In the genomic region with DNA sequence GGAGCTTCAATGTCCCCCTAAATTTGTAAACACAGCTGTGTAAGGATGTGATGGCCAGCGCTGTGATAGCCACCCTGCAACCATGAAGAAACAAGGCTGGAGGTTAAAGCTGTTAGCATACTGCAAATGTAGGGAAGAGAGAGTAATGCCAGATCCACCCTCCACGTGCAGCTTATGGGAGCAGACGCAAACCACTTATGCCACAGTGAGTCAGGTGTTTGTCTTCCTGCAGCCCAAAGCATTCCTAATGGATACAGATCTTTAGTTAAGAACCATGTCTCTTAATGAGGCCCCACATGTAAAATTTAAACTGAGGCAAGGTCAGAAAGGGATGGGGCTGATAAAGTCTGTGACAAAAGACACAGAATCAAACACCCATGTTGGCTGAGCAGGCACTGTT, we compare ENCODE assay signal across 18 cellular contexts. TPM values are rescaled to one million over a fixed set of nuclear protein-coding genes. Genes with fewer than 3 reads are reported as not detected.
A peak's percentile ranks its signal among the peaks of the same experiment; 100 is the strongest.
DNase-seq lines count a peak whose midpoint lies in the region; ATAC-seq and TF ChIP-seq lines count a peak whose summit lies in the region.
"Had no signal": no experiment of that assay in that cellular context is flagged by ENCODE, and none has a peak within 500 bp of the region (broad histone marks: within the 10 kb centered on the region; RNA-seq: fewer than 3 reads in every experiment).

No MANE protein-coding gene starts in this region.

- peak; percentile 22 for DNase-seq in activated CD8-positive, alpha-beta memory T cell treated with anti-CD3 and anti-CD28 coated beads, Interleukin-2, amount 50 U/mL, for 48 hours
- DNase-seq in activated CD8-positive, alpha-beta memory T cell treated with anti-CD3 and anti-CD28 coated beads, Interleukin-2, amount 10 ng/mL, durations not matched to agents 7 days and 5 days = no peak
- DNase-seq in SW480 (ENCODE audit: low spot score) (peak; percentile 60), glomerular visceral epithelial cell (ENCODE audit: extremely low spot score) (peak; percentile 17), SKM-1 treated with dmso at 0.1 percent for 144 hours (lab: John Stamatoyannopoulos, UW; ENCODE audit: unreplicated experiment) (no peak), NCI-H1092 treated with DMSO at 0.1 percent for 48 hours (lab: John Stamatoyannopoulos, UW) (no peak)
- DNase-seq: HFFc6, MV-4-11, NCI-H1436, NCI-H2029 treated with DMSO at 0.1 percent for 48 hours, NCI-H774 had no signal

- CTCF ChIA-PET in activated CD8-positive, alpha-beta memory T cell treated with anti-CD3 and anti-CD28 coated beads, Interleukin-2, amount 10 ng/mL, durations not matched to agents 7 days and 5 days (lab: Charles Lee) = no interaction called here

- H3K27ac Mint-ChIP-seq in activated CD8-positive, alpha-beta memory T cell treated with anti-CD3 and anti-CD28 coated beads, Interleukin-2, amount 10 ng/mL, durations not matched to agents 7 days and 5 days = no peak overlapping the region
- H3K27ac Mint-ChIP-seq: HFFc6 had no signal

- ATAC-seq in activated CD8-positive, alpha-beta memory T cell treated with anti-CD3 and anti-CD28 coated beads, Interleukin-2, amount 10 ng/mL, durations not matched to agents 7 days and 5 days = no peak
- no peak for ATAC-seq in HG02588 (IDR thresholded peaks at IDR 0.05; ENCODE audit: unreplicated experiment)
- ATAC-seq in SK-N-SH treated with all-trans-retinoic acid at 6 μM for 48 hours = no peak
- ATAC-seq: K562 had no signal

- no peak overlapping the region for H3K4me3 Mint-ChIP-seq in activated CD8-positive, alpha-beta memory T cell treated with anti-CD3 and anti-CD28 coated beads, Interleukin-2, amount 10 ng/mL, durations not matched to agents 7 days and 5 days
- H3K4me3 Mint-ChIP-seq: HFFc6 had no signal

- H3K9me3 Mint-ChIP-seq in activated CD8-positive, alpha-beta memory T cell treated with anti-CD3 and anti-CD28 coated beads, Interleukin-2, amount 10 ng/mL, durations not matched to agents 7 days and 5 days (ENCODE audit: low read depth) = no peaks in the 10 kb centered on the region
- H3K9me3 Mint-ChIP-seq: HFFc6 had no signal

- H3K27me3 Mint-ChIP-seq in activated CD8-positive, alpha-beta memory T cell treated with anti-CD3 and anti-CD28 coated beads, Interleukin-2, amount 10 ng/mL, durations not matched to agents 7 days and 5 days = no peaks in the 10 kb centered on the region

- no peaks in the 10 kb centered on the region for H3K4me1 Mint-ChIP-seq in activated CD8-positive, alpha-beta memory T cell treated with anti-CD3 and anti-CD28 coated beads, Interleukin-2, amount 10 ng/mL, durations not matched to agents 7 days and 5 days

- no peaks in the 10 kb centered on the region for H3K36me3 Mint-ChIP-seq in activated CD8-positive, alpha-beta memory T cell treated with anti-CD3 and anti-CD28 coated beads, Interleukin-2, amount 10 ng/mL, durations not matched to agents 7 days and 5 days

TF ChIP-seq in SK-N-SH treated with all-trans-retinoic acid at 6 μM for 48 hours, 23 proteins besides CTCF, POLR2A, EP300 and RAD21:
- TF ChIP-seq CSDC2 (CRISPR knock-in tag; IDR thresholded peaks at IDR 0.05) (no peak), ZNF565 (CRISPR knock-in tag; conservative IDR thresholded peaks at IDR 0.05; ENCODE audit: low read depth) (no peak), OSR1 (CRISPR knock-in tag; IDR thresholded peaks at IDR 0.05) (no peak)
- TF ChIP-seq, protein P1, sequence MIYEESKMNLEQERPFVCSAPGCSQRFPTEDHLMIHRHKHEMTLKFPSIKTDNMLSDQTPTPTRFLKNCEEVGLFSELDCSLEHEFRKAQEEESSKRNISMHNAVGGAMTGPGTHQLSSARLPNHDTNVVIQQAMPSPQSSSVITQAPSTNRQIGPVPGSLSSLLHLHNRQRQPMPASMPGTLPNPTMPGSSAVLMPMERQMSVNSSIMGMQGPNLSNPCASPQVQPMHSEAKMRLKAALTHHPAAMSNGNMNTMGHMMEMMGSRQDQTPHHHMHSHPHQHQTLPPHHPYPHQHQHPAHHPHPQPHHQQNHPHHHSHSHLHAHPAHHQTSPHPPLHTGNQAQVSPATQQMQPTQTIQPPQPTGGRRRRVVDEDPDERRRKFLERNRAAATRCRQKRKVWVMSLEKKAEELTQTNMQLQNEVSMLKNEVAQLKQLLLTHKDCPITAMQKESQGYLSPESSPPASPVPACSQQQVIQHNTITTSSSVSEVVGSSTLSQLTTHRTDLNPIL (CRISPR knock-in tag; IDR thresholded peaks at IDR 0.05; ENCODE audit: low read depth) = no peak

RNA-seq across cellular contexts. Expression of gene MYL7, which starts 13.6 kb away (rescaled TPM):
- not detected for total RNA-seq in activated CD8-positive, alpha-beta memory T cell treated with anti-CD3 and anti-CD28 coated beads, Interleukin-2, amount 10 ng/mL, durations not matched to agents 7 days and 5 days
- total RNA-seq: H4, K562, NCI-H460, PC-9, SJSA1 had no signal

RNA-seq across cellular contexts. Expression of gene POLD2, which starts 31.4 kb away (rescaled TPM):
- total RNA-seq in activated CD8-positive, alpha-beta memory T cell treated with anti-CD3 and anti-CD28 coated beads, Interleukin-2, amount 10 ng/mL, durations not matched to agents 7 days and 5 days = 100 to 1,000 TPM; 130 to 158 TPM

RNA-seq across cellular contexts. Expression of gene GCK, which starts 34.5 kb away (rescaled TPM):
- under 1 TPM in 1 of 2 experiments, not detected in 1; 0.23 TPM for total RNA-seq in activated CD8-positive, alpha-beta memory T cell treated with anti-CD3 and anti-CD28 coated beads, Interleukin-2, amount 10 ng/mL, durations not matched to agents 7 days and 5 days
- total RNA-seq: H4, NCI-H460, PC-9 had no signal

RNA-seq across cellular contexts. Expression of gene YKT6, which starts 46.1 kb away (rescaled TPM):
- total RNA-seq in activated CD8-positive, alpha-beta memory T cell treated with anti-CD3 and anti-CD28 coated beads, Interleukin-2, amount 10 ng/mL, durations not matched to agents 7 days and 5 days = 10 to 100 TPM; 57.9 to 68.3 TPM

RNA-seq across cellular contexts. Expression of gene AEBP1, which starts 50.6 kb away (rescaled TPM):
- 1 to 10 TPM; 4.0 to 6.6 TPM for total RNA-seq in activated CD8-positive, alpha-beta memory T cell treated with anti-CD3 and anti-CD28 coated beads, Interleukin-2, amount 10 ng/mL, durations not matched to agents 7 days and 5 days
- total RNA-seq: NCI-H460, SJSA1 had no signal

Comparison
In these comparisons a context has a peak if more than half of its experiments do, and no peak if none do; other contexts are left out.
1. DNase-seq: peak in activated CD8-positive, alpha-beta memory T cell treated with anti-CD3 and anti-CD28 coated beads, Interleukin-2, amount 50 U/mL, for 48 hours (single experiment), SW480 (single experiment) and glomerular visceral epithelial cell (single experiment); none in activated CD8-positive, alpha-beta memory T cell treated with anti-CD3 and anti-CD28 coated beads, Interleukin-2, amount 10 ng/mL, durations not matched to agents 7 days and 5 days (single experiment), SKM-1 treated with dmso at 0.1 percent for 144 hours (single experiment) and NCI-H1092 treated with DMSO at 0.1 percent for 48 hours (single experiment).